ENCODE assay signal across 8 cellular contexts in the genomic region with DNA sequence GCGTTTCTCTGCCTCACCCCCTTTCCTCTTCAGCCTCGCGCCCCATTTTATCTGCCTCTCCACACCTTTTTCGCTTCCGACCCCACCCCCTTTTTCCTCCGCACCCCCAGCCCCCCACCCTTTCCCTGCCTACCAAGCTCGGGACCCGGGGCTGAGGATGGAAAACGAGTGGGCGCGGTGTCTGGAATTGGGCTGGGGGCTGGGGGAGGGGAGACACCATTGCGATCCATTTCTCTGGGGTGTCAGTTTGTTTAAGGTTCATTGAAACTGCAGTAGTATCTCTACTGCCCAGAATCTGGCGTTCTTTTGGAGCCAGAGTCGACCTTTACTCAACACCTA. TPM values are rescaled to one million over a fixed set of nuclear protein-coding genes. Genes with fewer than 3 reads are reported as not detected.
DNase-seq lines count a peak whose midpoint lies in the region; ATAC-seq and TF ChIP-seq lines count a peak whose summit lies in the region.

No MANE protein-coding gene starts in this region.

- peak overlapping the region; percentile 90 for H3K18ac ChIP-seq in neuronal stem cell (ENCODE audit: low read length)

- H3K27me3 Mint-ChIP-seq in CD8-positive, alpha-beta memory T cell = peaks cover 0 to 7% of the 10 kb centered on the region in 2 donors

- no peaks in the 10 kb centered on the region for H3K27me3 ChIP-seq in CD8-positive, alpha-beta memory T cell (ENCODE audit: insufficient read depth, low read length, poor library complexity, severe bottlenecking)
- H3K27me3 ChIP-seq in PC-3 (ENCODE audit: low read length) = no peaks in the 10 kb centered on the region
- H3K27me3 ChIP-seq in neuronal stem cell (ENCODE audit: control insufficient read depth in 3 of 3, insufficient read depth in 3 of 3, low read depth in 1 of 3, low read length in 3 of 3) = no peaks in the 10 kb centered on the region

- no peak overlapping the region for H2BK12ac ChIP-seq in neuronal stem cell (ENCODE audit: low read length)

- no peak overlapping the region for H4K91ac ChIP-seq in neuronal stem cell (ENCODE audit: low read depth, low read length, poor library complexity)

- peaks cover 28% of the 10 kb centered on the region for H3K4me1 ChIP-seq in CD8-positive, alpha-beta memory T cell (ENCODE audit: insufficient read depth, low read length)
- peaks cover 7% of the 10 kb centered on the region for H3K4me1 ChIP-seq in PC-3 (ENCODE audit: insufficient read depth, low read length)
- no peaks in the 10 kb centered on the region for H3K4me1 ChIP-seq in neuronal stem cell (ENCODE audit: control insufficient read depth in 2 of 2, insufficient read depth in 1 of 2, low read depth in 1 of 2, low read length in 2 of 2)

- POLR2A ChIA-PET in CD8-positive, alpha-beta memory T cell (lab: Charles Lee) = no interaction called here
- POLR2A ChIA-PET in PC-3 (lab: Charles Lee; ENCODE audit: unreplicated experiment) = no interaction called here

- no peaks in the 10 kb centered on the region for H3K9me2 ChIP-seq in PC-3 (replicated peaks; ENCODE audit: low read length)

- H3K9ac ChIP-seq in PC-3 (ENCODE audit: low read length) (peak overlapping the region; percentile 82), neuronal stem cell (ENCODE audit: low read depth, low read length, poor library complexity) (peak overlapping the region; percentile 84)

- intact Hi-C loops in PC-3 (cut with micrococcal nuclease) = loop anchor here (1.0 kb wide), 1 partner anchor 9 kb away; no protein-coding TSS in a partner anchor

- no peak overlapping the region for H2BK120ac ChIP-seq in neuronal stem cell (ENCODE audit: low read depth, low read length)

- H3K27ac ChIP-seq in CD8-positive, alpha-beta memory T cell (ENCODE audit: low read depth, low read length) = peak overlapping the region; percentile 67
- no peak overlapping the region for H3K27ac ChIP-seq in PC-3 (ENCODE audit: low read length)
- H3K27ac ChIP-seq in epithelial cell of prostate = peak overlapping the region; percentile 39
- no peak overlapping the region for H3K27ac ChIP-seq in neuronal stem cell (replicated peaks; ENCODE audit: low read length)

- peak overlapping the region; percentile 88 to 97 (median 91) for H3K27ac Mint-ChIP-seq in CD8-positive, alpha-beta memory T cell

- peaks cover 41% of the 10 kb centered on the region for H3K79me2 ChIP-seq in PC-3 (ENCODE audit: low read length)

- H3K14ac ChIP-seq in neuronal stem cell (ENCODE audit: low read length) = no peak overlapping the region

- no peaks in the 10 kb centered on the region for H4K20me1 ChIP-seq in PC-3 (ENCODE audit: low read length)

- DNase-seq in CD8-positive, alpha-beta memory T cell = peak in 1 of 5 donors; percentile 35
- no peak for DNase-seq in PC-3
- DNase-seq in epithelial cell of prostate (ENCODE audit: low read depth, low spot score) = no peak
- DNase-seq in neuronal stem cell (ENCODE audit: low spot score) = no peak
- DNase-seq in ureter (ENCODE audit: low spot score) = no peak
- no peak for DNase-seq in dermis blood vessel endothelial cell
- DNase-seq in activated effector memory CD4-positive, alpha-beta T cell treated with Interleukin-2 at 50 U/mL for 16 hours = no peak

- no peak overlapping the region for H2BK15ac ChIP-seq in neuronal stem cell (ENCODE audit: low read length)

- no peak for TF ChIP-seq CTCF in PC-3 (conservative IDR thresholded peaks at IDR 0.05; ENCODE audit: low read depth, low read length)

- H3K36me3 Mint-ChIP-seq in CD8-positive, alpha-beta memory T cell = peaks cover 0 to 11% (median 0%) of the 10 kb centered on the region in 3 donors

- no peak overlapping the region for H2BK5ac ChIP-seq in neuronal stem cell (ENCODE audit: low read length)

- no CpG with 5 or more reads among the region's 14 CpGs for WGBS in neuronal stem cell (ENCODE audit: extremely low coverage in 2 of 2, insufficient read length in 2 of 2, insufficient replicate concordance in 1 of 2), 2 donors

- no TSS peak for BruUV-seq in PC-3 (replicated peaks; lab: Mats Ljungman, UMichigan)

- H3F3A ChIP-seq in PC-3 (ENCODE audit: low read length, unreplicated experiment) = no peaks in the 10 kb centered on the region

- CTCF ChIA-PET in CD8-positive, alpha-beta memory T cell (lab: Charles Lee) = no interaction called here
- CTCF ChIA-PET in PC-3 (lab: Charles Lee) = no interaction called here

- peak overlapping the region; percentile 77 for H3K4me3 ChIP-seq in CD8-positive, alpha-beta memory T cell (ENCODE audit: low read length)
- peak overlapping the region; percentile 71 for H3K4me3 ChIP-seq in PC-3 (ENCODE audit: low read length)
- peak overlapping the region; percentile 92 to 99 for H3K4me3 ChIP-seq in neuronal stem cell (ENCODE audit: low read length in 2 of 2)

- peaks cover 50 to 83% (median 54%) of the 10 kb centered on the region in 3 donors for H3K4me1 Mint-ChIP-seq in CD8-positive, alpha-beta memory T cell

- no peaks in the 10 kb centered on the region for H3K79me1 ChIP-seq in neuronal stem cell (ENCODE audit: low read depth, low read length)

- no peaks in the 10 kb centered on the region for H3K9me3 ChIP-seq in CD8-positive, alpha-beta memory T cell (ENCODE audit: low read length)
- no peaks in the 10 kb centered on the region for H3K9me3 ChIP-seq in PC-3 (ENCODE audit: low read length)
- H3K9me3 ChIP-seq in neuronal stem cell (replicated peaks in 1 of 2; ENCODE audit: control insufficient read depth in 2 of 2, insufficient read depth in 1 of 2, low read depth in 1 of 2, low read length in 2 of 2) = no peaks in the 10 kb centered on the region

- H3K9me3 Mint-ChIP-seq in CD8-positive, alpha-beta memory T cell = peaks cover 0 to 2% (median 0%) of the 10 kb centered on the region in 5 donors

- H2AFZ ChIP-seq in PC-3 (ENCODE audit: low read length) = peak overlapping the region; percentile 87
- H2AFZ ChIP-seq in neuronal stem cell (ENCODE audit: low read length) = peak overlapping the region; percentile 89

- no peak; the same call in 1 of the 2 replicates for ATAC-seq in PC-3
- no peak for ATAC-seq in HG02884 (IDR thresholded peaks at IDR 0.05; ENCODE audit: unreplicated experiment)

- H3K4me3 Mint-ChIP-seq in CD8-positive, alpha-beta memory T cell = peak overlapping the region; percentile 91 to 96 (median 92)

- no peak overlapping the region for H3K4ac ChIP-seq in neuronal stem cell (ENCODE audit: low read length)

- H3K4me2 ChIP-seq in PC-3 (ENCODE audit: low read length) (peak overlapping the region; percentile 86), neuronal stem cell (ENCODE audit: insufficient read depth, low read length, poor library complexity, severe bottlenecking) (peak overlapping the region; percentile 48)

- no peak overlapping the region for H2AK5ac ChIP-seq in neuronal stem cell (ENCODE audit: low read depth, low read length)

- no peaks in the 10 kb centered on the region for H3K36me3 ChIP-seq in CD8-positive, alpha-beta memory T cell (ENCODE audit: insufficient read depth, low read length)
- H3K36me3 ChIP-seq in PC-3 (ENCODE audit: low read depth, low read length) (no peaks in the 10 kb centered on the region), neuronal stem cell (replicated peaks in 1 of 2; ENCODE audit: control insufficient read depth in 2 of 2, insufficient read depth in 2 of 2, low read length in 2 of 2) (no peaks in the 10 kb centered on the region)

- H3K23ac ChIP-seq in neuronal stem cell (ENCODE audit: low read depth, low read length, poor library complexity) = no peak overlapping the region

- H4K8ac ChIP-seq in neuronal stem cell (ENCODE audit: low read depth, low read length) = no peak overlapping the region

RNA-seq across cellular contexts. Expression of gene SLC9A6, which starts 0.7 kb away (rescaled TPM):
- total RNA-seq in CD8-positive, alpha-beta memory T cell = 10 to 100 TPM; 14.9 to 16.2 TPM
- 18.0 TPM for polyA plus RNA-seq in CD8-positive, alpha-beta memory T cell
- 13.4 and 14.4 TPM in 2 replicates for total RNA-seq in PC-3 (2014; rRNA removed)
- 7.7 TPM for polyA plus RNA-seq in neuronal stem cell (2013, experiment 1 of 2)
- polyA plus RNA-seq in neuronal stem cell (2013, experiment 2 of 2) = 7.8 TPM
- 12.9 TPM for total RNA-seq in ureter
- 18.4 and 19.3 TPM in 2 replicates for total RNA-seq in dermis blood vessel endothelial cell

RNA-seq across cellular contexts. Expression of gene MMGT1, which starts 12.2 kb away (rescaled TPM):
- 10 to 100 TPM; 27.6 to 28.4 TPM for total RNA-seq in CD8-positive, alpha-beta memory T cell
- polyA plus RNA-seq in CD8-positive, alpha-beta memory T cell = 8.2 TPM
- total RNA-seq in PC-3 (2014; rRNA removed) (20.7 and 23.1 TPM in 2 replicates), ureter (25.0 TPM), dermis blood vessel endothelial cell (5.8 and 13.0 TPM in 2 replicates)
- 18.0 TPM for polyA plus RNA-seq in neuronal stem cell (2013, experiment 1 of 2)
- 17.7 TPM for polyA plus RNA-seq in neuronal stem cell (2013, experiment 2 of 2)

Comparison
In these comparisons a context has a peak if more than half of its experiments do, and no peak if none do; other contexts are left out.
1. H3K27ac ChIP-seq: peak in CD8-positive, alpha-beta memory T cell (single experiment) and epithelial cell of prostate (single experiment); none in PC-3 (single experiment) and neuronal stem cell (single experiment).
2. Peak in every context shown above with its lines, with median percentiles within 50 percentile points of each other: H3K4me3 ChIP-seq.